In genomic region chr1:156096640-156097391, GRCh38 we compare ENCODE assay signal across 1 cellular context.
TF ChIP-seq lines count a peak whose summit lies in the region.

No MANE protein-coding gene starts in this region.

TF ChIP-seq in SK-N-SH, 30 proteins besides CTCF, POLR2A, EP300 and RAD21:
- TF ChIP-seq MAX (IDR thresholded peaks at IDR 0.05; ENCODE audit: low read depth) (0 out of 2 replicates have a peak, but pooled peaks have one; percentile 37), ZBTB33 (IDR thresholded peaks at IDR 0.05; ENCODE audit: borderline replicate concordance, low read depth) (no peak), POLR2AphosphoS5 (IDR thresholded peaks at IDR 0.05; ENCODE audit: low read depth, low read length) (peak; percentile 26; the same call in 1 of the 2 replicates), YY1 (IDR thresholded peaks at IDR 0.05; ENCODE audit: low read depth) (no peak), RFX5 (IDR thresholded peaks at IDR 0.05; ENCODE audit: low read length) (no peak), FOSL2 (IDR thresholded peaks at IDR 0.05; ENCODE audit: borderline replicate concordance, low read depth) (no peak; the same call in 1 of the 2 replicates), FOXM1 (IDR thresholded peaks at IDR 0.05; ENCODE audit: low read depth) (no peak), TAF1 (IDR thresholded peaks at IDR 0.05; ENCODE audit: borderline replicate concordance, low read depth, low read length) (0 out of 2 replicates have a peak, but pooled peaks have one; percentile 35), REST (IDR thresholded peaks at IDR 0.05; ENCODE audit: low read depth, low read length) (no peak), GATA2 (CRISPR knock-in tag; IDR thresholded peaks at IDR 0.05) (no peak), TEAD4 (IDR thresholded peaks at IDR 0.05; ENCODE audit: borderline replicate concordance, insufficient read depth) (no peak), ELF1 (IDR thresholded peaks at IDR 0.05) (no peak), MXI1 (IDR thresholded peaks at IDR 0.05; ENCODE audit: low read depth, low read length) (no peak), MEF2A (IDR thresholded peaks at IDR 0.05; ENCODE audit: borderline replicate concordance, low read depth) (no peak), SMC3 (IDR thresholded peaks at IDR 0.05; ENCODE audit: low read depth, low read length) (peak; percentile 100), IRF3 (IDR thresholded peaks at IDR 0.05; ENCODE audit: low read depth, low read length) (no peak), GABPA (IDR thresholded peaks at IDR 0.05; ENCODE audit: low read depth) (no peak), RXRA (IDR thresholded peaks at IDR 0.05; ENCODE audit: borderline replicate concordance, low read depth) (no peak), RCOR1 (IDR thresholded peaks at IDR 0.05; ENCODE audit: low read length) (no peak), TCF12 (IDR thresholded peaks at IDR 0.05) (no peak), CHD2 (IDR thresholded peaks at IDR 0.05; ENCODE audit: low read length, partially characterized antibody) (no peak), JUND (IDR thresholded peaks at IDR 0.05) (no peak), NFIC (IDR thresholded peaks at IDR 0.05; ENCODE audit: borderline replicate concordance) (no peak), USF2 (IDR thresholded peaks at IDR 0.05; ENCODE audit: borderline replicate concordance, low read depth, low read length) (no peak), PBX3 (IDR thresholded peaks at IDR 0.05) (peak; percentile 29; the same call in 1 of the 2 replicates), FOXJ3 (CRISPR knock-in tag; IDR thresholded peaks at IDR 0.05) (no peak), SIN3A (IDR thresholded peaks at IDR 0.05; ENCODE audit: borderline replicate concordance, low read depth, low read length) (no peak), USF1 (IDR thresholded peaks at IDR 0.05; ENCODE audit: borderline replicate concordance, low read depth) (no peak), NRF1 (IDR thresholded peaks at IDR 0.05; ENCODE audit: low read depth, low read length) (peak; percentile 67), EZH2phosphoT487 (IDR thresholded peaks at IDR 0.05; ENCODE audit: borderline replicate concordance, low read depth) (no peak)
